Comparison of ENCODE assay signal across 22 cellular contexts in genomic region chr3:65582012-65582717, GRCh38.
"Had no signal": no experiment of that assay in that cellular context is flagged by ENCODE, and none has a peak within 500 bp of the region (broad histone marks: within the 10 kb centered on the region; RNA-seq: fewer than 3 reads in every experiment).

No MANE protein-coding gene starts in this region.

- H3K4me3 ChIP-seq: adrenal gland, esophagus squamous epithelium, heart right ventricle, left ventricle myocardium inferior, ovary, prostate gland, right atrium auricular region, thyroid gland had no signal

- H3K36me3 ChIP-seq: adrenal gland, esophagus squamous epithelium, heart right ventricle, left ventricle myocardium inferior, neutrophil, ovary, prostate gland, right atrium auricular region, thyroid gland had no signal

- H3K4me1 ChIP-seq: prostate gland had no signal

- H3K9me3 ChIP-seq: adrenal gland, esophagus squamous epithelium, heart right ventricle, left ventricle myocardium inferior, neutrophil, ovary, prostate gland, right atrium auricular region, thyroid gland had no signal

- FAIRE-seq: colon had no signal

- H3K27me3 ChIP-seq: adrenal gland, esophagus squamous epithelium, heart right ventricle, neutrophil, ovary, right atrium auricular region, thyroid gland had no signal

- ATAC-seq: activated CD8-positive, alpha-beta memory T cell treated with anti-CD3 and anti-CD28 coated beads, Interleukin-2, amount 10 ng/mL, durations not matched to agents 7 days and 5 days; activated CD8-positive, alpha-beta T cell treated with anti-CD3 and anti-CD28 coated beads for 36 hours; activated naive CD4-positive, alpha-beta T cell treated with anti-CD3 and anti-CD28 coated beads, Interleukin-2, amount 50 U/mL, for 72 hours; natural killer cell treated with Interleukin-12 subunit alpha and Interleukin-12 subunit beta and Interleukin-15 and Interleukin-18, amount 100 ng/mL, for 72 hours had no signal

- H3K27ac ChIP-seq: adrenal gland, esophagus squamous epithelium, heart right ventricle, left ventricle myocardium inferior, neutrophil, ovary, prostate gland, right atrium auricular region, thyroid gland had no signal

- DNase-seq: activated CD4-positive, alpha-beta T cell treated with anti-CD3 and anti-CD28 coated beads, Interleukin-2, amount 10 ng/mL, durations not matched to agents 7 days and 5 days; activated CD8-positive, alpha-beta memory T cell treated with anti-CD3 and anti-CD28 coated beads, Interleukin-2, amount 10 ng/mL, durations not matched to agents 7 days and 5 days; activated CD8-positive, alpha-beta T cell treated with anti-CD3 and anti-CD28 coated beads for 36 hours; activated gamma-delta T cell; activated T-cell treated with anti-CD3 and anti-CD28 coated beads for 4 hours; adrenal gland; effector memory CD4-positive, alpha-beta T cell; esophagus squamous epithelium; heart right ventricle; kidney glomerular epithelial cell; left ventricle myocardium inferior; ovary; stimulated activated CD4-positive, alpha-beta T cell treated with anti-CD3 and anti-CD28 coated beads, Interleukin-12 subunit alpha, Interleukin-12 subunit beta, amount 100 ng/mL, for 4 hours; substantia nigra; T-helper 2 cell; thyroid gland had no signal
